ENCODE assay signal across 24 cellular contexts in genomic region chr4:169330095-169330494, GRCh38. TPM values are rescaled to one million over a fixed set of nuclear protein-coding genes. Genes with fewer than 3 reads are reported as not detected.
"Had no signal": no experiment of that assay in that cellular context is flagged by ENCODE, and none has a peak within 500 bp of the region (broad histone marks: within the 10 kb centered on the region; RNA-seq: fewer than 3 reads in every experiment).

No MANE protein-coding gene starts in this region.

- H3K27me3 ChIP-seq: dorsolateral prefrontal cortex, foreskin keratinocyte, gastroesophageal sphincter, heart left ventricle, hepatocyte, left lung, right atrium auricular region, suprapubic skin, transverse colon, upper lobe of right lung, uterus had no signal

- H3K4me3 ChIP-seq: dorsolateral prefrontal cortex, gastroesophageal sphincter, heart left ventricle, hepatocyte, left lung, prostate gland, right atrium auricular region, smooth muscle cell, suprapubic skin, transverse colon, upper lobe of right lung, uterus had no signal

- H3K4me1 ChIP-seq: gastroesophageal sphincter, left lung, prostate gland, suprapubic skin, transverse colon, upper lobe of right lung, uterus had no signal

- ATAC-seq: esophagus mucosa; foreskin keratinocyte; gastroesophageal sphincter; heart left ventricle; left lung; naive thymus-derived CD4-positive, alpha-beta T cell; sciatic nerve; stimulated activated memory B cell treated with anti-CD40 and anti-IgM and Interleukin-4, amounts not matched to agents 10 μg/mL and 1 μg/mL and 100 μg/mL, for 72 hours; upper lobe of right lung had no signal

- H2AFZ ChIP-seq: hepatocyte had no signal

- H3K27ac ChIP-seq: dorsolateral prefrontal cortex, epithelial cell of prostate, foreskin keratinocyte, gastroesophageal sphincter, heart left ventricle, hepatocyte, left lung, prostate gland, right atrium auricular region, suprapubic skin, transverse colon, upper lobe of right lung, uterus had no signal

- H3K4me2 ChIP-seq: hepatocyte, smooth muscle cell had no signal

- H3K36me3 ChIP-seq: gastroesophageal sphincter, heart left ventricle, left lung, prostate gland, right atrium auricular region, suprapubic skin, transverse colon, upper lobe of right lung, uterus had no signal

- H3K9me3 ChIP-seq: gastroesophageal sphincter, prostate gland, right atrium auricular region, suprapubic skin, transverse colon, upper lobe of right lung, uterus had no signal

- DNase-seq: dorsolateral prefrontal cortex; effector CD4-positive, alpha-beta T cell; foreskin keratinocyte; heart left ventricle; kidney; left lung; mesenchymal stem cell; midbrain; naive thymus-derived CD4-positive, alpha-beta T cell; stimulated activated CD4-positive, alpha-beta T cell treated with anti-CD3 and anti-CD28 coated beads, Interleukin-2, amount 100 ng/mL, for 24 hours; stimulated activated CD4-positive, alpha-beta T cell treated with anti-CD3 and anti-CD28 coated beads, Interleukin-4, amount 100 ng/mL, for 24 hours; transverse colon; upper lobe of right lung; uterus had no signal

RNA-seq across cellular contexts. Expression of gene SH3RF1, which starts 59.3 kb away (rescaled TPM):
- polyA plus RNA-seq: naive thymus-derived CD4-positive, alpha-beta T cell had no signal
